Comparison of ENCODE assay signal across 1 cellular context in genomic region chr7:32490127-32490796, GRCh38.
A peak's percentile ranks its signal among the peaks of the same experiment; 100 is the strongest.
TF ChIP-seq lines count a peak whose summit lies in the region.

LSM5 (minus strand) TSS chr7:32490380; CDS start chr7:32490365, 15 bp downstream.

TF ChIP-seq in HCT116, 20 proteins besides CTCF, POLR2A, EP300 and RAD21 (continued from another document):
- TF ChIP-seq SRF (IDR thresholded peaks at IDR 0.05; ENCODE audit: low read depth) (peak; percentile 96), MAX (IDR thresholded peaks at IDR 0.05) (peak; percentile 91), SP1 (IDR thresholded peaks at IDR 0.05; ENCODE audit: low read depth) (peak; percentile 94), ZBTB33 (IDR thresholded peaks at IDR 0.05; ENCODE audit: extremely low read depth, insufficient replicate concordance, low read length) (peak; percentile 8), EZH2 (IDR thresholded peaks at IDR 0.05) (no peak), ATF3 (IDR thresholded peaks at IDR 0.05) (no peak), ELF1 (IDR thresholded peaks at IDR 0.05; ENCODE audit: borderline replicate concordance, low read depth) (peak; percentile 73), POLR2AphosphoS5 (IDR thresholded peaks at IDR 0.05; ENCODE audit: low read depth, low read length) (peak; percentile 87)
